8 cellular contexts compared by ENCODE assay signal in the genomic region with DNA sequence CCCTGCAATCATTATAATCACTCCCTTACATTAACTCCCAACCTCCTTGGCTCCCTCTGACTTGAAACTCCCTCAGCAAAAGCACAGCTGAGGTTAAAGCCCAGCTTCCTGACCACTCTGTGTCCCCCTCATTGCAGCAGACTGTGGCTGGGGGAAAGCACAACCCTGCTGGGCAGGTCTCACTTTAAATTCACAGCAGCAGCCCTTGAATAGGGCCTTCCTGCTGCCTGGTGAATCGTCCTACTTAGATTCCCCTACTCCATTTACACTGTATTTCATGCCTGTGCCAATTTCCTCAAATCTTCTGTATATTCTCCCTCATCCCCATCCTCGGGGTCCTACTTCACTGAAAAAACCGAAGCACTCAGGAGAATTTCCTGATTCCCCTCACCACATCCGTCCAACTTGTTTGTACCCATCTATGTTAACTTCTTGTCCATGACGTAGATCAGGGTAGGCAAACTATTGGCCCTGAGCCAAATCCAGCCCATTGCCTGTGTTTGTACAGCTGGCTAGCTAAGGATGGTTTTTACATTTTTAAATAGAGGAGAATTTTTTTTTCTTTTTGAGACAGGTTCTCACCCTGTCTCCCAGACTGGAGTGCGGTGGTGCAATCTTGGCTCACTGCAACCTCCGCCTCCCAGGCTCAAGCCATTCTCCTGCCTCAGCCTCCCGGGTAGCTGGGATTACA. TPM values are rescaled to one million over a fixed set of nuclear protein-coding genes. Genes with fewer than 3 reads are reported as not detected.
DNase-seq lines count a peak whose midpoint lies in the region; ATAC-seq, FAIRE-seq and TF ChIP-seq lines count a peak whose summit lies in the region.

No MANE protein-coding gene starts in this region.

- RAD21 ChIA-PET in GM12878 (lab: Charles Lee; ENCODE audit: unreplicated experiment) = interaction anchor here (0.8 to 1.0 kb wide), 2 partner anchors 105 to 231 kb away, joined by 3 read pairs; no protein-coding TSS in a partner anchor

- no peak for TF ChIP-seq POLR2A in GM12878 (IDR thresholded peaks at IDR 0.05; ENCODE audit: low read depth, low read length)

- no peaks in the 10 kb centered on the region for H3K4me1 ChIP-seq in GM12878 (ENCODE audit: control insufficient read depth, insufficient read depth, low read length)

- TF ChIP-seq CTCF in GM12878 (IDR thresholded peaks at IDR 0.05 in 2 of 3, conservative IDR thresholded peaks at IDR 0.05 in 1 of 3; ENCODE audit: control insufficient read depth in 2 of 3, extremely low read depth in 1 of 3, insufficient read depth in 1 of 3, low read depth in 3 of 3, low read length in 3 of 3) = no peak

- H3K9me3 ChIP-seq in GM12878 (replicated peaks; ENCODE audit: control insufficient read depth, insufficient read depth, low read length) = no peaks in the 10 kb centered on the region

- no peak overlapping the region for H3K4me3 ChIP-seq in GM12878

- no peaks in the 10 kb centered on the region for H4K20me1 ChIP-seq in GM12878 (ENCODE audit: control insufficient read depth, insufficient read depth)

- H3K4me1 Mint-ChIP-seq in natural killer cell treated with Interleukin-12 subunit alpha and Interleukin-12 subunit beta and Interleukin-15 and Interleukin-18, amount 100 ng/mL, for 72 hours (ENCODE audit: low read depth in 2 of 2) = peaks cover 5% of the 10 kb centered on the region in 2 donors

- no peak for FAIRE-seq in GM12878 (lab: Jason Lieb, UNC)

- H3K79me2 ChIP-seq in GM12878 (ENCODE audit: control insufficient read depth, insufficient read depth, low read length) = no peaks in the 10 kb centered on the region

- CTCF ChIA-PET in GM12878 (lab: Yijun Ruan, JAX) = interaction anchor here (0.7 to 3.0 kb wide), 9 partner anchors 7 to 313 kb away, joined by 3 to 8 read pairs (median 3); no protein-coding TSS in a partner anchor

- no peaks in the 10 kb centered on the region for H3K36me3 ChIP-seq in GM12878 (ENCODE audit: control insufficient read depth in 2 of 2, insufficient read depth in 2 of 2, low read length in 1 of 2)

- in situ Hi-C loops in GM12878 (cut with MboI) = no loop called here

- peak overlapping the region; percentile 6 to 15 for H3K27ac Mint-ChIP-seq in natural killer cell treated with Interleukin-12 subunit alpha and Interleukin-12 subunit beta and Interleukin-15 and Interleukin-18, amount 100 ng/mL, for 72 hours

- H2AFZ ChIP-seq in GM12878 (ENCODE audit: control insufficient read depth, low read depth, low read length) = no peak overlapping the region

- SMC1A ChIA-PET in GM12878 (lab: Charles Lee; ENCODE audit: uncharacterized antibody, unreplicated experiment) = interaction anchor here (0.6 to 1.7 kb wide), 14 partner anchors 9 to 301 kb away, joined by 3 to 10 read pairs (median 3); no protein-coding TSS in a partner anchor

- H3K27ac ChIP-seq in GM12878 (ENCODE audit: control insufficient read depth, insufficient read depth) = no peak overlapping the region

- no peaks in the 10 kb centered on the region for H3K27me3 ChIP-seq in GM12878 (replicated peaks in 1 of 2; ENCODE audit: control insufficient read depth in 2 of 2, insufficient read depth in 2 of 2, low read length in 1 of 2)

- H3K36me3 Mint-ChIP-seq in natural killer cell treated with Interleukin-12 subunit alpha and Interleukin-12 subunit beta and Interleukin-15 and Interleukin-18, amount 100 ng/mL, for 72 hours = no peaks in the 10 kb centered on the region

- no peak for TF ChIP-seq EP300 in GM12878 (IDR thresholded peaks at IDR 0.05; ENCODE audit: borderline replicate concordance in 1 of 2, control insufficient read depth in 1 of 2, low read depth in 2 of 2, low read length in 2 of 2)

- no peaks in the 10 kb centered on the region for H3K27me3 Mint-ChIP-seq in natural killer cell treated with Interleukin-12 subunit alpha and Interleukin-12 subunit beta and Interleukin-15 and Interleukin-18, amount 100 ng/mL, for 72 hours

- no peak overlapping the region for H3K4me2 ChIP-seq in GM12878 (ENCODE audit: control insufficient read depth, insufficient read depth)

- no peak for TF ChIP-seq RAD21 in GM12878 (IDR thresholded peaks at IDR 0.05; ENCODE audit: insufficient read depth, low read depth, low read length)

- WGBS in GM12878 (ENCODE audit: insufficient coverage, insufficient replicate concordance, low lambda C conversion rate, missing lambda C conversion rate) = 43% methylated on average over 8 of the region's 8 CpGs

- DNase-seq in HT-29 (ENCODE audit: low spot score) (peak; percentile 40), NCI-H345 (lab: John Stamatoyannopoulos, UW) (peak; percentile 95), GM12878 (ENCODE audit: low read depth, low spot score) (no peak)
- DNase-seq in natural killer cell treated with Interleukin-12 subunit alpha and Interleukin-12 subunit beta and Interleukin-15 and Interleukin-18, amount 100 ng/mL, for 72 hours (ENCODE audit: low spot score) = no peak

- no peak overlapping the region for H3K4me3 Mint-ChIP-seq in natural killer cell treated with Interleukin-12 subunit alpha and Interleukin-12 subunit beta and Interleukin-15 and Interleukin-18, amount 100 ng/mL, for 72 hours

- no TSS peak for BruUV-seq in GM12878 (replicated peaks; lab: Mats Ljungman, UMichigan)

- ATAC-seq in GM12878 (peak; percentile 70), GM21360 (IDR thresholded peaks at IDR 0.05; ENCODE audit: unreplicated experiment) (no peak), GM19351 (IDR thresholded peaks at IDR 0.05; ENCODE audit: unreplicated experiment) (no peak), GM21529 (IDR thresholded peaks at IDR 0.05; ENCODE audit: unreplicated experiment) (no peak), HG03196 (IDR thresholded peaks at IDR 0.05; ENCODE audit: unreplicated experiment) (no peak)
- ATAC-seq in natural killer cell treated with Interleukin-12 subunit alpha and Interleukin-12 subunit beta and Interleukin-15 and Interleukin-18, amount 100 ng/mL, for 72 hours = peak in 1 of 2 donors; percentile 59

- H3K9ac ChIP-seq in GM12878 (ENCODE audit: control insufficient read depth, insufficient read depth, low read length) = no peak overlapping the region

- intact Hi-C loops in GM12878 (cut with micrococcal nuclease; ENCODE audit: unreplicated experiment) = no loop called here

- POLR2A ChIA-PET in GM12878 (lab: Charles Lee) = interaction anchor here (0.5 kb wide), 1 partner anchor 10 kb away, joined by 5 read pairs; no protein-coding TSS in a partner anchor

- H3K9me3 Mint-ChIP-seq in natural killer cell treated with Interleukin-12 subunit alpha and Interleukin-12 subunit beta and Interleukin-15 and Interleukin-18, amount 100 ng/mL, for 72 hours = no peaks in the 10 kb centered on the region

TF ChIP-seq in GM12878, 131 proteins besides CTCF, POLR2A, EP300 and RAD21 (continues in another document):
- no peak for TF ChIP-seq MYB (IDR thresholded peaks at IDR 0.05; ENCODE audit: borderline replicate concordance, low read depth, low read length)
- no peak for TF ChIP-seq KAT2A (conservative IDR thresholded peaks at IDR 0.05; ENCODE audit: control insufficient read depth, low read depth, low read length)
- no peak for TF ChIP-seq EED (IDR thresholded peaks at IDR 0.05; ENCODE audit: low read depth)
- TF ChIP-seq JUND (IDR thresholded peaks at IDR 0.05; ENCODE audit: low read depth, low read length) = no peak
- TF ChIP-seq, protein P1, sequence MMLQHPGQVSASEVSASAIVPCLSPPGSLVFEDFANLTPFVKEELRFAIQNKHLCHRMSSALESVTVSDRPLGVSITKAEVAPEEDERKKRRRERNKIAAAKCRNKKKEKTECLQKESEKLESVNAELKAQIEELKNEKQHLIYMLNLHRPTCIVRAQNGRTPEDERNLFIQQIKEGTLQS (IDR thresholded peaks at IDR 0.05; ENCODE audit: borderline replicate concordance, extremely low read depth, low read depth, low read length) = no peak
- TF ChIP-seq, protein P2, sequence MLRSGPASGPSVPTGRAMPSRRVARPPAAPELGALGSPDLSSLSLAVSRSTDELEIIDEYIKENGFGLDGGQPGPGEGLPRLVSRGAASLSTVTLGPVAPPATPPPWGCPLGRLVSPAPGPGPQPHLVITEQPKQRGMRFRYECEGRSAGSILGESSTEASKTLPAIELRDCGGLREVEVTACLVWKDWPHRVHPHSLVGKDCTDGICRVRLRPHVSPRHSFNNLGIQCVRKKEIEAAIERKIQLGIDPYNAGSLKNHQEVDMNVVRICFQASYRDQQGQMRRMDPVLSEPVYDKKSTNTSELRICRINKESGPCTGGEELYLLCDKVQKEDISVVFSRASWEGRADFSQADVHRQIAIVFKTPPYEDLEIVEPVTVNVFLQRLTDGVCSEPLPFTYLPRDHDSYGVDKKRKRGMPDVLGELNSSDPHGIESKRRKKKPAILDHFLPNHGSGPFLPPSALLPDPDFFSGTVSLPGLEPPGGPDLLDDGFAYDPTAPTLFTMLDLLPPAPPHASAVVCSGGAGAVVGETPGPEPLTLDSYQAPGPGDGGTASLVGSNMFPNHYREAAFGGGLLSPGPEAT (IDR thresholded peaks at IDR 0.05; ENCODE audit: low read depth) = no peak
- TF ChIP-seq CBFB (IDR thresholded peaks at IDR 0.05; ENCODE audit: low read depth) = no peak
- no peak for TF ChIP-seq CHD2 (IDR thresholded peaks at IDR 0.05; ENCODE audit: borderline replicate concordance, low read depth, low read length)
- no peak for TF ChIP-seq NR2C1 (IDR thresholded peaks at IDR 0.05)
- no peak for TF ChIP-seq SMAD1 (IDR thresholded peaks at IDR 0.05; ENCODE audit: low read depth, partially characterized antibody)
- no peak for TF ChIP-seq CREM (IDR thresholded peaks at IDR 0.05; ENCODE audit: low read depth)

RNA-seq across cellular contexts. Expression of a gene that starts 31.5 kb away (rescaled TPM):
- total RNA-seq in HT-29 (2014; rRNA removed; shearing (Covaris generic)) = not detected in 2 replicates
- 0.32 TPM in 1 of 2 replicates, not detected in the other for total RNA-seq in GM12878 (2013; cell fraction: nucleolus; rRNA removed)
- total RNA-seq in GM12878 (2014; rRNA removed) = 0.16 TPM in 1 of 2 replicates, not detected in the other
- total RNA-seq in GM12878 (2014; rRNA removed; fragmentation: Illumina TruSeq; extraction: Trizol) = 0.04 and 0.09 TPM in 2 replicates
- 0.11 TPM in 1 of 2 replicates, not detected in the other for total RNA-seq in GM12878 (2021)
- polyA plus RNA-seq in GM12878 (2011; ENCODE audit: low read depth) = not detected
- polyA plus RNA-seq in GM12878 (2011; rRNA removed) = 0.07 and 0.08 TPM in 2 replicates
- 0.03 and 0.07 TPM in 2 replicates for polyA plus RNA-seq in GM12878 (2011; cell fraction: cytosol; rRNA removed)
- polyA plus RNA-seq in GM12878 (2011; cell fraction: nucleus; rRNA removed) = 0.22 and 0.24 TPM in 2 replicates
- polyA plus RNA-seq in GM12878 (2012) = not detected in 2 replicates
- 0.04 and 0.19 TPM in 2 replicates for polyA plus RNA-seq in GM12878 (2014; fragmentation: Illumina TruSeq; extraction: Trizol)
- under 1 TPM in 1 of 2 experiments, not detected in 1; 0.05 TPM for polyA plus RNA-seq in GM12878 (2014; fragmentation: Nextera tagmentation; extraction: Ambion mirVana)
- polyA plus RNA-seq in GM12878 (2014; rRNA removed) = 0.05 and 0.10 TPM in 2 replicates
- polyA plus RNA-seq in GM12878 (2016; fragmentation: Nextera tagmentation; extraction: Ambion mirVana) = not detected
- not detected in 2 replicates for polyA minus RNA-seq in GM12878 (2011; rRNA and poly(A)+ RNA removed)
- not detected in 2 replicates for polyA minus RNA-seq in GM12878 (2011; cell fraction: cytosol; rRNA and poly(A)+ RNA removed)
- 0.12 TPM in 1 of 2 replicates, not detected in the other for polyA minus RNA-seq in GM12878 (2011; cell fraction: nucleus; rRNA and poly(A)+ RNA removed)
- under 1 TPM in 1 of 2 donors, not detected in 1; 0.24 TPM for total RNA-seq in natural killer cell treated with Interleukin-12 subunit alpha and Interleukin-12 subunit beta and Interleukin-15 and Interleukin-18, amount 100 ng/mL, for 72 hours

Comparison
In these comparisons a context has a peak if more than half of its experiments do, and no peak if none do; other contexts are left out.
1. DNase-seq: peak in HT-29 (single experiment) and NCI-H345 (single experiment); none in GM12878 (single experiment) and natural killer cell treated with Interleukin-12 subunit alpha and Interleukin-12 subunit beta and Interleukin-15 and Interleukin-18, amount 100 ng/mL, for 72 hours (single experiment).